ENCODE assay signal across 9 cellular contexts in genomic region chr1:2529776-2530500, GRCh38. TPM values are rescaled to one million over a fixed set of nuclear protein-coding genes. Genes with fewer than 3 reads are reported as not detected.
A peak's percentile ranks its signal among the peaks of the same experiment; 100 is the strongest.
DNase-seq lines count a peak whose midpoint lies in the region; ATAC-seq lines count a peak whose summit lies in the region.
"Had no signal": no experiment of that assay in that cellular context is flagged by ENCODE, and none has a peak within 500 bp of the region (broad histone marks: within the 10 kb centered on the region; RNA-seq: fewer than 3 reads in every experiment).

Gene HES5 (minus strand): TSS chr1:2530263. CDS start chr1:2530164, 99 bp downstream.

- peak within 1 kb of the TSS; percentile 1 for H3K4me2 ChIP-seq in GM23248 (ENCODE audit: unreplicated experiment)

- POLR2A ChIA-PET in T-cell (lab: Charles Lee): no interaction called here

- no peaks in the 10 kb centered on the region for H3K36me3 Mint-ChIP-seq in T-cell

- H2AFZ ChIP-seq in GM23248: 0 out of 2 replicates have a peak within 1 kb of the TSS, but pooled peaks have one; percentile 17

- H3K9me3 Mint-ChIP-seq in T-cell: no peaks in the 10 kb centered on the region

- no peaks in the 10 kb centered on the region for H3K9me2 ChIP-seq in GM23248 (ENCODE audit: insufficient read depth)

- H3K9me3 ChIP-seq in GM23248 (ENCODE audit: low read depth) (no peaks in the 10 kb centered on the region), esophagus (ENCODE audit: control insufficient read depth in 2 of 2, insufficient read depth in 1 of 2, low read depth in 1 of 2, low read length in 1 of 2) (no peaks in the 10 kb centered on the region)

- peaks cover 12 to 27% (median 25%) of the 10 kb centered on the region in 3 donors for H3K4me1 Mint-ChIP-seq in T-cell

- ATAC-seq in T-cell (replicated peaks in 1 of 4) (no peak), GM18909 (IDR thresholded peaks at IDR 0.05; ENCODE audit: poor library complexity, unreplicated experiment) (no peak)

- H3K9ac ChIP-seq in GM23248: peak within 1 kb of the TSS; percentile 48; the same call in 1 of the 2 replicates

- H3K27me3 Mint-ChIP-seq in T-cell: peaks cover 0 to 31% of the 10 kb centered on the region in 2 donors

- no peaks in the 10 kb centered on the region for H4K20me1 ChIP-seq in GM23248 (ENCODE audit: insufficient read depth)

- no peak within 1 kb of the TSS for H3K27ac Mint-ChIP-seq in T-cell

- H3K79me2 ChIP-seq in GM23248 (ENCODE audit: insufficient read depth): peaks cover 11% of the 10 kb centered on the region

- in situ Hi-C loops in GM23248 (cut with MboI): no loop called here

- 2 to 4% methylated on average over 73 to 87 of the region's 93 CpGs for WGBS in GM23248 (ENCODE audit: low coverage in 1 of 2, low lambda C conversion rate in 2 of 2, missing lambda C conversion rate in 2 of 2), 2 experiments
- 1 to 2% methylated on average over 70 to 93 of the region's 93 CpGs for WGBS in esophagus, 2 donors

- H3K36me3 ChIP-seq in GM23248 (ENCODE audit: low read depth) (no peaks in the 10 kb centered on the region), esophagus (ENCODE audit: control insufficient read depth in 2 of 2, insufficient read depth in 2 of 2, low read length in 1 of 2) (no peaks in the 10 kb centered on the region)

- CTCF ChIA-PET in T-cell (lab: Charles Lee): no interaction called here

- H3K4me3 Mint-ChIP-seq in T-cell: peak within 1 kb of the TSS; percentile 67 to 81 (median 72)

- H3F3A ChIP-seq in GM23248 (ENCODE audit: insufficient read depth): no peaks in the 10 kb centered on the region

- DNase-seq in GM23248: peak; percentile 72
- DNase-seq in T-cell: peak in 1 of 34 experiments; percentile 31
- DNase-seq in retina: peak; percentile 95
- no peak for DNase-seq in SKM-1 treated with dmso at 0.1 percent for 144 hours (lab: John Stamatoyannopoulos, UW; ENCODE audit: unreplicated experiment)
- DNase-seq in NK-92 treated with Interleukin-12 subunit alpha and Interleukin-12 subunit beta, amount 100 ng/mL, for 24 hours (lab: John Stamatoyannopoulos, UW): no peak
- no peak for DNase-seq in NAMALWA (ENCODE audit: low spot score)

- H3K27ac ChIP-seq in GM23248 (no peak within 1 kb of the TSS), esophagus (ENCODE audit: low read depth in 2 of 2, low read length in 1 of 2) (peak within 1 kb of the TSS; percentile 50 to 65)

- peak within 1 kb of the TSS; percentile 32; the same call in 1 of the 2 replicates for H3K4me3 ChIP-seq in GM23248
- H3K4me3 ChIP-seq in esophagus (ENCODE audit: low read depth in 1 of 2, low read length in 2 of 2): peak within 1 kb of the TSS; percentile 44 to 45

- peaks cover 18% of the 10 kb centered on the region for H3K27me3 ChIP-seq in GM23248 (replicated peaks; ENCODE audit: insufficient read depth)
- no peaks in the 10 kb centered on the region for H3K27me3 ChIP-seq in esophagus (ENCODE audit: control insufficient read depth in 1 of 2, insufficient read depth in 2 of 2, low read length in 2 of 2)

- H3K4me1 ChIP-seq in GM23248 (ENCODE audit: insufficient read depth): peaks cover 23% of the 10 kb centered on the region
- H3K4me1 ChIP-seq in esophagus (ENCODE audit: control insufficient read depth in 2 of 2, insufficient read depth in 2 of 2, low read length in 1 of 2): peaks cover 33 to 60% of the 10 kb centered on the region in 2 donors

RNA-seq across cellular contexts. Expression of gene HES5, which starts in this region (rescaled TPM):
- total RNA-seq in GM23248 (2014; rRNA removed; shearing (Covaris generic)): 1.1 TPM in 1 of 2 replicates, not detected in the other
- not detected in 2 replicates for polyA plus RNA-seq in GM23248 (2016; fragmentation: Nextera tagmentation; extraction: Ambion mirVana)
- total RNA-seq in T-cell: not detected
- polyA plus RNA-seq in esophagus: 1 to 10 TPM in 1 of 2 donors, under 1 TPM in 1; 0.71 to 1.5 TPM
- total RNA-seq: pulmonary artery endothelial cell had no signal

Comparison
In these comparisons a context has a peak if more than half of its experiments do, and no peak if none do; other contexts are left out.
1. DNase-seq: peak in GM23248 (single experiment) and retina (single experiment); none in SKM-1 treated with dmso at 0.1 percent for 144 hours (single experiment), NK-92 treated with Interleukin-12 subunit alpha and Interleukin-12 subunit beta, amount 100 ng/mL, for 24 hours (single experiment) and NAMALWA (single experiment).